7 cellular contexts compared by ENCODE assay signal in genomic region chr13:22934744-22935523, GRCh38.
"Had no signal": no experiment of that assay in that cellular context is flagged by ENCODE, and none has a peak within 500 bp of the region (broad histone marks: within the 10 kb centered on the region; RNA-seq: fewer than 3 reads in every experiment).

No MANE protein-coding gene starts in this region.

- DNase-seq: GDM1, GF-D8 had no signal

- FAIRE-seq: G401.6, GM12878, GM12892, GM18507, GM19239 had no signal

- H3K4me3 ChIP-seq: GM12878 had no signal
